ENCODE assay signal across 23 cellular contexts in genomic region chr10:130557181-130557580, GRCh38.
"Had no signal": no experiment of that assay in that cellular context is flagged by ENCODE, and none has a peak within 500 bp of the region (broad histone marks: within the 10 kb centered on the region; RNA-seq: fewer than 3 reads in every experiment).

No MANE protein-coding gene starts in this region.

- DNase-seq: dermis blood vessel endothelial cell; dorsolateral prefrontal cortex; effector CD4-positive, alpha-beta T cell; effector memory CD4-positive, alpha-beta T cell; erythroblast; esophagus squamous epithelium; foreskin fibroblast; foreskin melanocyte; gastrocnemius medialis; glutamatergic neuron; heart right ventricle; hippocampal formation; left cardiac atrium; left lung; left ventricle myocardium superior; lower lobe of right lung; mesenchymal stem cell; mucosa of descending colon; naive B cell had no signal

- H3K27ac ChIP-seq: coronary artery, dorsolateral prefrontal cortex, epithelial cell of prostate, esophagus squamous epithelium, gastrocnemius medialis, heart right ventricle, left lung, lower lobe of right lung had no signal

- H3K36me3 Mint-ChIP-seq: mesothelial cell of epicardium, naive B cell had no signal

- H3K4me3 ChIP-seq: coronary artery, dorsolateral prefrontal cortex, esophagus squamous epithelium, gastrocnemius medialis, heart right ventricle, left lung, lower lobe of right lung, mucosa of descending colon had no signal

- H3K27ac Mint-ChIP-seq: mesothelial cell of epicardium had no signal

- H3K9me3 Mint-ChIP-seq: mesothelial cell of epicardium had no signal

- H3K4me1 Mint-ChIP-seq: mesothelial cell of epicardium, naive B cell had no signal

- H3K27me3 Mint-ChIP-seq: naive B cell had no signal

- H3K4me1 ChIP-seq: esophagus squamous epithelium, gastrocnemius medialis, heart right ventricle, left lung, lower lobe of right lung had no signal

- H3K4me3 Mint-ChIP-seq: mesothelial cell of epicardium, naive B cell had no signal

- H3K27me3 ChIP-seq: esophagus squamous epithelium, gastrocnemius medialis had no signal

- H3K36me3 ChIP-seq: esophagus squamous epithelium, gastrocnemius medialis, heart right ventricle, left lung, lower lobe of right lung had no signal

- ATAC-seq: esophagus mucosa, gastrocnemius medialis, heart right ventricle, left cardiac atrium, left lung, left ventricle myocardium superior, lower lobe of right lung, mucosa of descending colon had no signal

- H3K9me3 ChIP-seq: esophagus squamous epithelium, gastrocnemius medialis, heart right ventricle, left lung, lower lobe of right lung, mucosa of descending colon had no signal
